10 cellular contexts compared by ENCODE assay signal in genomic region chr15:101242160-101242998, GRCh38. TPM values are rescaled to one million over a fixed set of nuclear protein-coding genes. Genes with fewer than 3 reads are reported as not detected.
A peak's percentile ranks its signal among the peaks of the same experiment; 100 is the strongest.
DNase-seq lines count a peak whose midpoint lies in the region; ATAC-seq, FAIRE-seq and TF ChIP-seq lines count a peak whose summit lies in the region.
"Had no signal": no experiment of that assay in that cellular context is flagged by ENCODE, and none has a peak within 500 bp of the region (broad histone marks: within the 10 kb centered on the region; RNA-seq: fewer than 3 reads in every experiment).

No MANE protein-coding gene starts in this region.

- no peak overlapping the region for H2AFZ ChIP-seq in KMS-11 (ENCODE audit: low read depth)
- H2AFZ ChIP-seq: parathyroid adenoma had no signal

- H3K27me3 Mint-ChIP-seq in activated CD8-positive, alpha-beta T cell treated with anti-CD3 and anti-CD28 coated beads, Interleukin-2, amount 10 ng/mL, durations not matched to agents 7 days and 5 days (ENCODE audit: low read depth) = no peaks in the 10 kb centered on the region

- peaks cover 71% of the 10 kb centered on the region for H3K36me3 Mint-ChIP-seq in activated CD8-positive, alpha-beta T cell treated with anti-CD3 and anti-CD28 coated beads, Interleukin-2, amount 10 ng/mL, durations not matched to agents 7 days and 5 days (ENCODE audit: low read depth)

- no peak for FAIRE-seq in kidney (lab: Jason Lieb, UNC)
- FAIRE-seq: K562 had no signal

- POLR2A ChIA-PET in activated CD8-positive, alpha-beta T cell treated with anti-CD3 and anti-CD28 coated beads, Interleukin-2, amount 10 ng/mL, durations not matched to agents 7 days and 5 days (lab: Charles Lee) = interaction anchor here (0.7 to 4.6 kb wide), 8 partner anchors 9 to 152 kb away, joined by 3 to 40 read pairs (median 4); partner anchors contain the start of gene CHSY1

- H3K36me3 ChIP-seq in KMS-11 (ENCODE audit: insufficient read depth) = no peaks in the 10 kb centered on the region
- H3K36me3 ChIP-seq in tibial artery = no peaks in the 10 kb centered on the region
- peaks cover 0 to 2% of the 10 kb centered on the region in 2 donors for H3K36me3 ChIP-seq in kidney (ENCODE audit: control insufficient read depth in 1 of 2, insufficient read depth in 2 of 2, low read length in 2 of 2)

- intact Hi-C loops in tibial artery (cut with DNase I; ENCODE audit: low total_unique reads) = no loop called here
- intact Hi-C loops in kidney (cut with DNase I) = no loop called here

- H3K4me3 ChIP-seq in KMS-11 (IDR thresholded peaks at IDR 0.05; ENCODE audit: insufficient read depth, low read depth, low read length) (no peak overlapping the region), fibroblast of villous mesenchyme (ENCODE audit: low read depth, low read length) (no peak overlapping the region), tibial artery (no peak overlapping the region), kidney (ENCODE audit: low read length in 2 of 2) (no peak overlapping the region)
- H3K4me3 ChIP-seq: K562 had no signal

- DNase-seq in ELR (ENCODE audit: low read depth) = peak; percentile 72
- peak; percentile 87 for DNase-seq in activated CD8-positive, alpha-beta T cell treated with anti-CD3 and anti-CD28 coated beads, Interleukin-2, amount 10 ng/mL, durations not matched to agents 7 days and 5 days
- peak; percentile 82 for DNase-seq in fibroblast of villous mesenchyme (ENCODE audit: low read depth)
- peak; percentile 41 to 50 for DNase-seq in stimulated activated CD8-positive, alpha-beta memory T cell treated with anti-CD3 and anti-CD28 coated beads, Interleukin-7, amount 100 ng/mL, for 4 hours (ENCODE audit: low read depth in 2 of 2)
- no peak for DNase-seq in tibial artery
- no peak for DNase-seq in kidney

- H3K4me1 ChIP-seq in KMS-11 (ENCODE audit: low read depth, poor library complexity, severe bottlenecking) (peaks cover 85% of the 10 kb centered on the region), tibial artery (peaks cover 0 to 78% (median 41%) of the 10 kb centered on the region in 4 donors), kidney (ENCODE audit: control insufficient read depth in 1 of 2, insufficient read depth in 1 of 2, low read depth in 1 of 2, low read length in 2 of 2) (peaks cover 23 to 25% of the 10 kb centered on the region in 2 donors)

- H3K27ac ChIP-seq in KMS-11 (peak overlapping the region; percentile 35; the same call in 1 of the 2 replicates), tibial artery (peak overlapping the region in 1 of 2 donors; percentile 11), kidney (ENCODE audit: low read depth in 2 of 2, low read length in 2 of 2) (no peak overlapping the region)
- H3K27ac ChIP-seq: parathyroid adenoma had no signal

- H3K27me3 ChIP-seq in KMS-11 (ENCODE audit: insufficient read depth, low read depth) (no peaks in the 10 kb centered on the region), tibial artery (no peaks in the 10 kb centered on the region)

- H3K4me3 Mint-ChIP-seq in activated CD8-positive, alpha-beta T cell treated with anti-CD3 and anti-CD28 coated beads, Interleukin-2, amount 10 ng/mL, durations not matched to agents 7 days and 5 days = peak overlapping the region; percentile 65

- no peaks in the 10 kb centered on the region for H3K9me3 Mint-ChIP-seq in activated CD8-positive, alpha-beta T cell treated with anti-CD3 and anti-CD28 coated beads, Interleukin-2, amount 10 ng/mL, durations not matched to agents 7 days and 5 days (ENCODE audit: insufficient read depth)

- H4K20me1 ChIP-seq in KMS-11 (ENCODE audit: insufficient read depth) = peaks cover 59% of the 10 kb centered on the region

- no peak for TF ChIP-seq CTCF in KMS-11 (conservative IDR thresholded peaks at IDR 0.05; ENCODE audit: low read depth, low read length)
- TF ChIP-seq CTCF in fibroblast of villous mesenchyme (IDR thresholded peaks at IDR 0.05; ENCODE audit: insufficient read depth, low read depth, low read length) = no peak
- TF ChIP-seq CTCF in tibial artery (IDR thresholded peaks at IDR 0.05) = no peak
- TF ChIP-seq CTCF in kidney (IDR thresholded peaks at IDR 0.05; ENCODE audit: borderline replicate concordance, extremely low read depth, insufficient read depth) = no peak

- no peak overlapping the region for H3K9ac ChIP-seq in KMS-11
- H3K9ac ChIP-seq in kidney (ENCODE audit: low read length in 2 of 2) = no peak overlapping the region
- H3K9ac ChIP-seq: parathyroid adenoma had no signal

- peaks cover 100% of the 10 kb centered on the region for H3K79me2 ChIP-seq in KMS-11 (ENCODE audit: insufficient read depth, low read depth)

- H3K27ac Mint-ChIP-seq in activated CD8-positive, alpha-beta T cell treated with anti-CD3 and anti-CD28 coated beads, Interleukin-2, amount 10 ng/mL, durations not matched to agents 7 days and 5 days = peak overlapping the region; percentile 88

- peaks cover 91% of the 10 kb centered on the region for H3K4me1 Mint-ChIP-seq in activated CD8-positive, alpha-beta T cell treated with anti-CD3 and anti-CD28 coated beads, Interleukin-2, amount 10 ng/mL, durations not matched to agents 7 days and 5 days (ENCODE audit: low read depth)

- no peaks in the 10 kb centered on the region for H3K9me3 ChIP-seq in tibial artery
- H3K9me3 ChIP-seq in kidney (ENCODE audit: control insufficient read depth in 1 of 2, low read length in 2 of 2) = no peaks in the 10 kb centered on the region

- peak; percentile 73 for ATAC-seq in GM21423 (IDR thresholded peaks at IDR 0.05; ENCODE audit: unreplicated experiment)
- peak; percentile 83 for ATAC-seq in activated CD8-positive, alpha-beta T cell treated with anti-CD3 and anti-CD28 coated beads, Interleukin-2, amount 10 ng/mL, durations not matched to agents 7 days and 5 days
- ATAC-seq: K562 had no signal

- CTCF ChIA-PET in activated CD8-positive, alpha-beta T cell treated with anti-CD3 and anti-CD28 coated beads, Interleukin-2, amount 10 ng/mL, durations not matched to agents 7 days and 5 days (lab: Charles Lee) = interaction anchor here (0.6 to 10.6 kb wide), 22 partner anchors 8 to 235 kb away, joined by 3 to 123 read pairs (median 4); partner anchors contain the start of gene CHSY1

- peak overlapping the region; percentile 61 for H3K4me2 ChIP-seq in KMS-11

RNA-seq across cellular contexts. Expression of gene CHSY1, which starts 9.5 kb away (rescaled TPM):
- total RNA-seq in activated CD8-positive, alpha-beta T cell treated with anti-CD3 and anti-CD28 coated beads, Interleukin-2, amount 10 ng/mL, durations not matched to agents 7 days and 5 days = 10 to 100 TPM; 44.6 to 46.4 TPM
- total RNA-seq in fibroblast of villous mesenchyme = 41.5 and 48.3 TPM in 2 replicates
- total RNA-seq in kidney = 41.6 TPM
- polyA plus RNA-seq in kidney (ENCODE audit: insufficient read depth, low read depth, low replicate concordance) = 7.2 TPM

RNA-seq across cellular contexts. Expression of gene SELENOS, which starts 34.9 kb away (rescaled TPM):
- 10 to 100 TPM; 29.8 to 32.2 TPM for total RNA-seq in activated CD8-positive, alpha-beta T cell treated with anti-CD3 and anti-CD28 coated beads, Interleukin-2, amount 10 ng/mL, durations not matched to agents 7 days and 5 days
- 78.3 and 84.6 TPM in 2 replicates for total RNA-seq in fibroblast of villous mesenchyme
- 66.0 TPM for total RNA-seq in kidney
- 99.0 TPM for polyA plus RNA-seq in kidney (ENCODE audit: insufficient read depth, low read depth, low replicate concordance)

RNA-seq across cellular contexts. Expression of gene SNRPA1, which starts 52.7 kb away (rescaled TPM):
- 100 to 1,000 TPM; 138 to 144 TPM for total RNA-seq in activated CD8-positive, alpha-beta T cell treated with anti-CD3 and anti-CD28 coated beads, Interleukin-2, amount 10 ng/mL, durations not matched to agents 7 days and 5 days
- 13.5 and 18.6 TPM in 2 replicates for total RNA-seq in fibroblast of villous mesenchyme
- total RNA-seq in kidney = 44.9 TPM
- polyA plus RNA-seq in kidney (ENCODE audit: insufficient read depth, low read depth, low replicate concordance) = 40.0 TPM

Comparison
In these comparisons a context has a peak if more than half of its experiments do, and no peak if none do; other contexts are left out.
1. DNase-seq: peak in ELR (single experiment), activated CD8-positive, alpha-beta T cell treated with anti-CD3 and anti-CD28 coated beads, Interleukin-2, amount 10 ng/mL, durations not matched to agents 7 days and 5 days (single experiment), fibroblast of villous mesenchyme (single experiment) and stimulated activated CD8-positive, alpha-beta memory T cell treated with anti-CD3 and anti-CD28 coated beads, Interleukin-7, amount 100 ng/mL, for 4 hours (2 of 2); none in tibial artery (0 of 2) and kidney (single experiment).